Comparison of ENCODE assay signal across 38 cellular contexts in the genomic region with DNA sequence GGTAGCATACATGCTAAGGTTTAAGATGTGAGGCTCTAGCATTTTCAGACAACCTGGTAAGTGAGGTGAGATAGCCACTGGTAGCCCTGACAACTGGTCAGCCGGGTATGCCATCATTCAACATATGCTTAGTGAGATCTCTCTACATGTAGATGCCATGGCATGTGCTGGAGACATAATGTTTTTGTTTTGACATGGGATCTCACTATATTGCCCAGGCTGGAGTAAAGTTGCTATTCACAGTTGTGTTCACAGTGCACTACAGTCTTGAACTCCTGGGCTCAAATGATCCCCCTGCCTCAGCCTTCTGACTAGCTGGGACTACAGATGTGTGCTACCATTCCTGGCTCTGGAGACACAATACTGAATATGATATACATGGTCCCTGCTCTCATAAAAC.
"Had no signal": no experiment of that assay in that cellular context is flagged by ENCODE, and none has a peak within 500 bp of the region (broad histone marks: within the 10 kb centered on the region; RNA-seq: fewer than 3 reads in every experiment).

No MANE protein-coding gene starts in this region.

- H3K27ac ChIP-seq: adrenal gland, ascending aorta, body of pancreas, brain microvascular endothelial cell, breast epithelium, cardiac muscle cell had no signal

- FAIRE-seq: astrocyte, bronchial epithelial cell had no signal

- ATAC-seq: activated naive CD4-positive, alpha-beta T cell treated with anti-CD3 and anti-CD28 coated beads, Interleukin-2, amount 50 U/mL, for 72 hours; activated naive CD8-positive, alpha-beta T cell treated with anti-CD3 and anti-CD28 coated beads, Interleukin-2, amount 50 U/mL, for 24 hours; activated T-cell treated with anti-CD3 and anti-CD28 coated beads, Interleukin-2, amount 50 U/mL, for 4 hours; activated T-cell treated with anti-CD3 and anti-CD28 coated beads, Interleukin-2, amount 50 U/mL, for 72 hours; activated T-helper 17 cell treated with anti-CD3 and anti-CD28 coated beads, Interleukin-2, amount 50 U/mL, for 72 hours; body of pancreas had no signal

- H3K9me3 Mint-ChIP-seq: activated naive CD4-positive, alpha-beta T cell treated with anti-CD3 and anti-CD28 coated beads for 36 hours; activated naive CD4-positive, alpha-beta T cell treated with anti-CD3 and anti-CD28 coated beads, Interleukin-2, amount 50 U/mL, for 24 hours; activated naive CD8-positive, alpha-beta T cell treated with anti-CD3 and anti-CD28 coated beads for 36 hours; activated naive CD8-positive, alpha-beta T cell treated with anti-CD3 and anti-CD28 coated beads, Interleukin-2, amount 50 U/mL, for 24 hours; activated T-cell treated with anti-CD3 and anti-CD28 coated beads, Interleukin-2, amount 50 U/mL, for 4 hours; activated T-helper 1 cell treated with anti-CD3 and anti-CD28 coated beads, Interleukin-12 subunit alpha, Interleukin-12 subunit beta, Interleukin-2, Interleukin-4 antibody, amounts not matched to agents 30 ng/mL and 10 ng/mL and 1 ng/mL, durations not matched to agents 14 hours and 24 hours and 36 hours; activated T-helper 2 cell treated with anti-CD3 and anti-CD28 coated beads, Interferon-gamma antibody, Interleukin-2, Interleukin-4, amounts not matched to agents 10 μg/mL and 5 μg/mL and 100 μg/mL, durations not matched to agents 14 hours and 24 hours and 36 hours; brain had no signal

- H3K4me1 ChIP-seq: adrenal gland, ascending aorta, body of pancreas, breast epithelium had no signal

- DNase-seq: activated effector memory CD4-positive, alpha-beta T cell treated with anti-CD3 and anti-CD28 coated beads, Interleukin-2, amount 50 U/mL, for 16 hours; activated effector memory CD4-positive, alpha-beta T cell treated with Interleukin-2 at 50 U/mL for 16 hours; activated gamma-delta T cell; activated gamma-delta T cell treated with Interleukin-2 at 50 U/mL for 16 hours; activated naive CD4-positive, alpha-beta T cell; activated naive CD4-positive, alpha-beta T cell treated with anti-CD3 and anti-CD28 coated beads for 36 hours; activated naive CD4-positive, alpha-beta T cell treated with anti-CD3 and anti-CD28 coated beads, Interleukin-2, amount 10 ng/mL, durations not matched to agents 7 days and 5 days; activated naive CD4-positive, alpha-beta T cell treated with anti-CD3 and anti-CD28 coated beads, Interleukin-2, amount 50 U/mL, for 16 hours; activated naive CD4-positive, alpha-beta T cell treated with Interleukin-2 at 50 U/mL for 16 hours; activated naive CD8-positive, alpha-beta T cell treated with anti-CD3 and anti-CD28 coated beads for 36 hours; activated naive CD8-positive, alpha-beta T cell treated with anti-CD3 and anti-CD28 coated beads, Interleukin-2, amount 10 ng/mL, durations not matched to agents 7 days and 5 days; activated naive CD8-positive, alpha-beta T cell treated with anti-CD3 and anti-CD28 coated beads, Interleukin-2, amount 50 U/mL, for 24 hours; activated T-cell treated with anti-CD3 and anti-CD28 coated beads, Interleukin-2, amount 50 U/mL, for 4 hours; activated T-cell treated with anti-CD3 and anti-CD28 coated beads, Interleukin-2, amount 50 U/mL, for 48 hours; activated T-cell treated with anti-CD3 and anti-CD28 coated beads, Interleukin-2, amount 50 U/mL, for 72 hours; adrenal gland; amniotic stem cell; amygdala; anterior cingulate cortex; aorta; body of pancreas; brain microvascular endothelial cell; caudate nucleus; central memory CD4-positive, alpha-beta T cell; cerebellar nuclear complex had no signal

- H3K27me3 Mint-ChIP-seq: activated naive CD4-positive, alpha-beta T cell treated with anti-CD3 and anti-CD28 coated beads, Interleukin-2, amount 10 ng/mL, durations not matched to agents 7 days and 5 days; activated naive CD4-positive, alpha-beta T cell treated with anti-CD3 and anti-CD28 coated beads, Interleukin-2, amount 50 U/mL, for 24 hours; activated naive CD8-positive, alpha-beta T cell treated with anti-CD3 and anti-CD28 coated beads, Interleukin-2, amount 10 ng/mL, durations not matched to agents 7 days and 5 days; activated T-helper 17 cell treated with anti-CD3 and anti-CD28 coated beads, Interleukin-2, amount 50 U/mL, for 72 hours; central memory CD8-positive, alpha-beta T cell had no signal

- H3K36me3 Mint-ChIP-seq: activated naive CD4-positive, alpha-beta T cell treated with anti-CD3 and anti-CD28 coated beads, Interleukin-2, amount 10 ng/mL, durations not matched to agents 7 days and 5 days; activated naive CD4-positive, alpha-beta T cell treated with anti-CD3 and anti-CD28 coated beads, Interleukin-2, amount 50 U/mL, for 24 hours; activated naive CD4-positive, alpha-beta T cell treated with anti-CD3 and anti-CD28 coated beads, Interleukin-2, amount 50 U/mL, for 72 hours; activated naive CD8-positive, alpha-beta T cell; activated naive CD8-positive, alpha-beta T cell treated with anti-CD3 and anti-CD28 coated beads for 36 hours; activated naive CD8-positive, alpha-beta T cell treated with anti-CD3 and anti-CD28 coated beads, Interleukin-2, amount 10 ng/mL, durations not matched to agents 7 days and 5 days; brain had no signal

- H3K4me3 Mint-ChIP-seq: activated naive CD4-positive, alpha-beta T cell treated with anti-CD3 and anti-CD28 coated beads for 36 hours; activated naive CD4-positive, alpha-beta T cell treated with anti-CD3 and anti-CD28 coated beads, Interleukin-2, amount 10 ng/mL, durations not matched to agents 7 days and 5 days; activated naive CD4-positive, alpha-beta T cell treated with anti-CD3 and anti-CD28 coated beads, Interleukin-2, amount 50 U/mL, for 24 hours; activated naive CD8-positive, alpha-beta T cell; activated naive CD8-positive, alpha-beta T cell treated with anti-CD3 and anti-CD28 coated beads for 36 hours; activated naive CD8-positive, alpha-beta T cell treated with anti-CD3 and anti-CD28 coated beads, Interleukin-2, amount 10 ng/mL, durations not matched to agents 7 days and 5 days; activated naive CD8-positive, alpha-beta T cell treated with anti-CD3 and anti-CD28 coated beads, Interleukin-2, amount 50 U/mL, for 24 hours; activated T-cell treated with anti-CD3 and anti-CD28 coated beads, Interleukin-2, amount 50 U/mL, for 4 hours; activated T-cell treated with anti-CD3 and anti-CD28 coated beads, Interleukin-2, amount 50 U/mL, for 72 hours; activated T-helper 1 cell treated with anti-CD3 and anti-CD28 coated beads, Interleukin-12 subunit alpha, Interleukin-12 subunit beta, Interleukin-2, Interleukin-4 antibody, amounts not matched to agents 30 ng/mL and 10 ng/mL and 1 ng/mL, durations not matched to agents 14 hours and 24 hours and 36 hours; activated T-helper 17 cell treated with anti-CD3 and anti-CD28 coated beads, Interleukin-2, amount 50 U/mL, for 72 hours; brain; central memory CD8-positive, alpha-beta T cell had no signal

- H3K27me3 ChIP-seq: adrenal gland, ascending aorta, body of pancreas, brain microvascular endothelial cell, breast epithelium, cardiac muscle cell had no signal

- H3K9me3 ChIP-seq: adrenal gland, ascending aorta, body of pancreas, breast epithelium had no signal

- H3K4me1 Mint-ChIP-seq: activated naive CD4-positive, alpha-beta T cell treated with anti-CD3 and anti-CD28 coated beads, Interleukin-2, amount 10 ng/mL, durations not matched to agents 7 days and 5 days; activated naive CD4-positive, alpha-beta T cell treated with anti-CD3 and anti-CD28 coated beads, Interleukin-2, amount 50 U/mL, for 24 hours; activated naive CD8-positive, alpha-beta T cell treated with anti-CD3 and anti-CD28 coated beads for 36 hours; activated naive CD8-positive, alpha-beta T cell treated with anti-CD3 and anti-CD28 coated beads, Interleukin-2, amount 10 ng/mL, durations not matched to agents 7 days and 5 days; activated naive CD8-positive, alpha-beta T cell treated with anti-CD3 and anti-CD28 coated beads, Interleukin-2, amount 50 U/mL, for 24 hours; activated T-helper 17 cell treated with anti-CD3 and anti-CD28 coated beads, Interleukin-2, amount 50 U/mL, for 72 hours; brain; central memory CD8-positive, alpha-beta T cell had no signal

- H3K36me3 ChIP-seq: adrenal gland, ascending aorta, brain microvascular endothelial cell, breast epithelium, cardiac muscle cell had no signal

- H3K27ac Mint-ChIP-seq: activated naive CD4-positive, alpha-beta T cell treated with anti-CD3 and anti-CD28 coated beads for 36 hours; activated naive CD4-positive, alpha-beta T cell treated with anti-CD3 and anti-CD28 coated beads, Interleukin-2, amount 10 ng/mL, durations not matched to agents 7 days and 5 days; activated naive CD4-positive, alpha-beta T cell treated with anti-CD3 and anti-CD28 coated beads, Interleukin-2, amount 50 U/mL, for 24 hours; activated naive CD4-positive, alpha-beta T cell treated with anti-CD3 and anti-CD28 coated beads, Interleukin-2, amount 50 U/mL, for 72 hours; activated naive CD8-positive, alpha-beta T cell; activated naive CD8-positive, alpha-beta T cell treated with anti-CD3 and anti-CD28 coated beads for 36 hours; activated naive CD8-positive, alpha-beta T cell treated with anti-CD3 and anti-CD28 coated beads, Interleukin-2, amount 10 ng/mL, durations not matched to agents 7 days and 5 days; activated naive CD8-positive, alpha-beta T cell treated with anti-CD3 and anti-CD28 coated beads, Interleukin-2, amount 50 U/mL, for 24 hours; activated T-cell treated with anti-CD3 and anti-CD28 coated beads, Interleukin-2, amount 50 U/mL, for 72 hours; activated T-helper 1 cell treated with anti-CD3 and anti-CD28 coated beads, Interleukin-12 subunit alpha, Interleukin-12 subunit beta, Interleukin-2, Interleukin-4 antibody, amounts not matched to agents 30 ng/mL and 10 ng/mL and 1 ng/mL, durations not matched to agents 14 hours and 24 hours and 36 hours; activated T-helper 17 cell treated with anti-CD3 and anti-CD28 coated beads, Interleukin-2, amount 50 U/mL, for 72 hours; activated T-helper 2 cell treated with anti-CD3 and anti-CD28 coated beads, Interferon-gamma antibody, Interleukin-2, Interleukin-4, amounts not matched to agents 10 μg/mL and 5 μg/mL and 100 μg/mL, durations not matched to agents 14 hours and 24 hours and 36 hours; brain had no signal

- H3K4me3 ChIP-seq: adrenal gland, ascending aorta, body of pancreas, breast epithelium, cardiac muscle cell had no signal
